Comparison of ENCODE assay signal across 1 cellular context in genomic region chr5:34525761-34526160, GRCh38.
TF ChIP-seq lines count a peak whose summit lies in the region.

No MANE protein-coding gene starts in this region.

TF ChIP-seq in IMR-90, 13 proteins besides CTCF, POLR2A, EP300 and RAD21:
- TF ChIP-seq USF2 (IDR thresholded peaks at IDR 0.05; ENCODE audit: low read depth, low read length) (no peak), MAZ (IDR thresholded peaks at IDR 0.05; ENCODE audit: borderline replicate concordance, low read depth, low read length) (no peak), MXI1 (IDR thresholded peaks at IDR 0.05; ENCODE audit: borderline replicate concordance, low read depth, low read length) (no peak)
